Comparison of ENCODE assay signal across 10 cellular contexts in genomic region chr6:142822383-142822782, GRCh38.
DNase-seq lines count a peak whose midpoint lies in the region; ATAC-seq and TF ChIP-seq lines count a peak whose summit lies in the region.
"Had no signal": no experiment of that assay in that cellular context is flagged by ENCODE, and none has a peak within 500 bp of the region (broad histone marks: within the 10 kb centered on the region; RNA-seq: fewer than 3 reads in every experiment).

No MANE protein-coding gene starts in this region.

- CTCF ChIA-PET in A673 (lab: Charles Lee): no interaction called here

- H3K9me3 ChIP-seq in A673 (ENCODE audit: low read depth, low read length, poor library complexity, severe bottlenecking): no peaks in the 10 kb centered on the region
- H3K9me3 ChIP-seq: left lung had no signal

- peaks cover 66% of the 10 kb centered on the region for H3K4me1 Mint-ChIP-seq in activated T-cell treated with anti-CD3 and anti-CD28 coated beads, Interleukin-2, amount 50 U/mL, for 4 hours (ENCODE audit: low read depth)

- H3K4me3 ChIP-seq in KMS-11 (IDR thresholded peaks at IDR 0.05; ENCODE audit: insufficient read depth, low read depth, low read length) (no peak overlapping the region), A673 (ENCODE audit: low read depth, low read length, poor library complexity, severe bottlenecking) (no peak overlapping the region)
- H3K4me3 ChIP-seq: left lung had no signal

- H2AFZ ChIP-seq in KMS-11 (ENCODE audit: low read depth): no peak overlapping the region

- peak overlapping the region; percentile 18; the same call in 1 of the 2 replicates for H3K4me2 ChIP-seq in KMS-11

- H3K27me3 ChIP-seq in KMS-11 (ENCODE audit: insufficient read depth, low read depth): no peaks in the 10 kb centered on the region
- no peaks in the 10 kb centered on the region for H3K27me3 ChIP-seq in A673 (replicated peaks; ENCODE audit: insufficient read depth, low read depth, low read length, poor library complexity)
- H3K27me3 ChIP-seq: left lung had no signal

- H3K9ac ChIP-seq in KMS-11: no peak overlapping the region

- H3K27me3 Mint-ChIP-seq in activated T-cell treated with anti-CD3 and anti-CD28 coated beads, Interleukin-2, amount 50 U/mL, for 4 hours (ENCODE audit: low read depth): no peaks in the 10 kb centered on the region

- TF ChIP-seq CTCF in KMS-11 (conservative IDR thresholded peaks at IDR 0.05; ENCODE audit: low read depth, low read length): no peak
- TF ChIP-seq CTCF in A673 (conservative IDR thresholded peaks at IDR 0.05; ENCODE audit: low read depth, low read length): no peak

- BruUV-seq in A673 (replicated peaks; lab: Mats Ljungman, UMichigan): no TSS peak

- DNase-seq in activated T-cell treated with anti-CD3 and anti-CD28 coated beads, Interleukin-2, amount 50 U/mL, for 4 hours: no peak
- DNase-seq in activated T-cell treated with anti-CD3 and anti-CD28 coated beads, Interleukin-2, amount 50 U/mL, for 48 hours: no peak
- no peak for DNase-seq in stimulated activated naive CD8-positive, alpha-beta T cell treated with anti-CD3 and anti-CD28 coated beads, Interleukin-15, Interleukin-2, amounts not matched to agents 100 U/mL and 50 U/mL, for 24 hours
- no peak for DNase-seq in effector CD8-positive, alpha-beta T cell (lab: John Stamatoyannopoulos, UW)
- DNase-seq in occipital lobe (lab: John Stamatoyannopoulos, UW): no peak
- no peak for DNase-seq in A673 (ENCODE audit: low spot score)
- DNase-seq: NCI-H187 had no signal

- peaks cover 46% of the 10 kb centered on the region for H3K4me1 ChIP-seq in KMS-11 (ENCODE audit: low read depth, poor library complexity, severe bottlenecking)
- no peaks in the 10 kb centered on the region for H3K4me1 ChIP-seq in A673 (ENCODE audit: insufficient read depth, low read length, poor library complexity, severe bottlenecking)

- H3K79me2 ChIP-seq in KMS-11 (ENCODE audit: insufficient read depth, low read depth): no peaks in the 10 kb centered on the region

- no peaks in the 10 kb centered on the region for H3K36me3 ChIP-seq in KMS-11 (ENCODE audit: insufficient read depth)
- H3K36me3 ChIP-seq in A673 (ENCODE audit: insufficient read depth, low read length, poor library complexity, severe bottlenecking): no peaks in the 10 kb centered on the region
- H3K36me3 ChIP-seq: left lung had no signal

- intact Hi-C loops in A673 (cut with micrococcal nuclease; ENCODE audit: unreplicated experiment): no loop called here

- no peaks in the 10 kb centered on the region for H3K9me3 Mint-ChIP-seq in activated T-cell treated with anti-CD3 and anti-CD28 coated beads, Interleukin-2, amount 50 U/mL, for 4 hours

- H3K36me3 Mint-ChIP-seq in activated T-cell treated with anti-CD3 and anti-CD28 coated beads, Interleukin-2, amount 50 U/mL, for 4 hours (ENCODE audit: insufficient read depth): peaks cover 24% of the 10 kb centered on the region

- POLR2A ChIA-PET in A673 (lab: Charles Lee; ENCODE audit: low non-redundant PET): no interaction called here

- no peak overlapping the region for H3K27ac ChIP-seq in KMS-11
- no peak overlapping the region for H3K27ac ChIP-seq in A673 (ENCODE audit: low read depth, low read length, poor library complexity, severe bottlenecking)
- H3K27ac ChIP-seq: left lung had no signal

- no peaks in the 10 kb centered on the region for H4K20me1 ChIP-seq in KMS-11 (ENCODE audit: insufficient read depth)

- H3K4me3 Mint-ChIP-seq in activated T-cell treated with anti-CD3 and anti-CD28 coated beads, Interleukin-2, amount 50 U/mL, for 4 hours: peak overlapping the region; percentile 15

- peak; percentile 70 to 72 for ATAC-seq in activated T-cell treated with anti-CD3 and anti-CD28 coated beads, Interleukin-2, amount 50 U/mL, for 4 hours
- peak; percentile 75 for ATAC-seq in HG02642 (IDR thresholded peaks at IDR 0.05; ENCODE audit: poor library complexity, unreplicated experiment)
- ATAC-seq in stimulated activated naive CD8-positive, alpha-beta T cell treated with anti-CD3 and anti-CD28 coated beads, Interleukin-15, Interleukin-2, amounts not matched to agents 100 U/mL and 50 U/mL, for 24 hours: peak; percentile 62
